10 cellular contexts compared by ENCODE assay signal in the genomic region with DNA sequence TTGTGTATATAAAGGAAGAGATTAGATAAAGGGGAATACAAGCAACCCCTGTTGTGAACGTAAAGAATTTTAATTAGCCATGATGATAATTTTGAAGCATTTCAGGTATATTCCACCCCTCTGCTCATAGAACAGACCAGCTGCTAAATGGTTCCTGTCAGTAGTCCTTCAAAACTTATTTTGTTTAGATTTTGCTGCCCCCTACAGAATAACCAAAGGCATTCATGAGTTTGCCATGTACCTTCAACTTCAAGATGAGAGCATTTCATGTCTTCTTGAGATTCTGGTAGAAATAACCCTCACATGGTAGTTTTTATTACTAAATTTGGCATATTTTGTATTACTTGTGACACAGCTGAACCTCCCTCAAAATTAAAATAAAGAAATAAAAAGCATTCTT.
DNase-seq lines count a peak whose midpoint lies in the region; ATAC-seq and TF ChIP-seq lines count a peak whose summit lies in the region.
"Had no signal": no experiment of that assay in that cellular context is flagged by ENCODE, and none has a peak within 500 bp of the region (broad histone marks: within the 10 kb centered on the region; RNA-seq: fewer than 3 reads in every experiment).

No MANE protein-coding gene starts in this region.

- H3K27ac Mint-ChIP-seq in activated T-cell treated with anti-CD3 and anti-CD28 coated beads, Interleukin-2, amount 50 U/mL, for 24 hours, result no peak overlapping the region
- H3K27ac Mint-ChIP-seq: activated naive CD4-positive, alpha-beta T cell treated with anti-CD3 and anti-CD28 coated beads, Interleukin-2, amount 50 U/mL, for 24 hours had no signal

- no peaks in the 10 kb centered on the region for H3K36me3 ChIP-seq in OCI-LY7 (ENCODE audit: insufficient read depth, low read length)
- no peaks in the 10 kb centered on the region for H3K36me3 ChIP-seq in effector memory CD4-positive, alpha-beta T cell (ENCODE audit: control insufficient read depth, insufficient read depth, low read length)

- DNase-seq in ACHN, result peak; percentile 33
- peak; percentile 17 for DNase-seq in OCI-LY7 (ENCODE audit: low spot score)
- peak in 1 of 2 donors; percentile 6 for DNase-seq in foreskin keratinocyte
- no peak for DNase-seq in effector memory CD4-positive, alpha-beta T cell
- no peak for DNase-seq in activated T-cell treated with anti-CD3 and anti-CD28 coated beads, Interleukin-2, amount 50 U/mL, for 24 hours

- H2AFZ ChIP-seq in OCI-LY7 (ENCODE audit: low read length), result no peak overlapping the region

- no peaks in the 10 kb centered on the region for H3K9me2 ChIP-seq in OCI-LY7 (ENCODE audit: insufficient read depth, low read length)

- H3K4me2 ChIP-seq in OCI-LY7 (ENCODE audit: low read length), result no peak overlapping the region

- H3K27me3 Mint-ChIP-seq in activated T-cell treated with anti-CD3 and anti-CD28 coated beads, Interleukin-2, amount 50 U/mL, for 24 hours, result no peaks in the 10 kb centered on the region
- H3K27me3 Mint-ChIP-seq: activated naive CD4-positive, alpha-beta T cell treated with anti-CD3 and anti-CD28 coated beads, Interleukin-2, amount 50 U/mL, for 24 hours had no signal

- H3K4me1 Mint-ChIP-seq in activated T-cell treated with anti-CD3 and anti-CD28 coated beads, Interleukin-2, amount 50 U/mL, for 24 hours (ENCODE audit: low read depth), result no peaks in the 10 kb centered on the region
- H3K4me1 Mint-ChIP-seq: activated naive CD4-positive, alpha-beta T cell treated with anti-CD3 and anti-CD28 coated beads, Interleukin-2, amount 50 U/mL, for 24 hours had no signal

- CTCF ChIA-PET in OCI-LY7 (lab: Charles Lee; ENCODE audit: unreplicated experiment), result no interaction called here

- POLR2A ChIA-PET in OCI-LY7 (lab: Charles Lee), result no interaction called here

- H3K4me1 ChIP-seq in OCI-LY7 (ENCODE audit: insufficient read depth, low read length, poor library complexity, severe bottlenecking) (no peaks in the 10 kb centered on the region), foreskin keratinocyte (no peaks in the 10 kb centered on the region)
- H3K4me1 ChIP-seq in effector memory CD4-positive, alpha-beta T cell (ENCODE audit: control insufficient read depth, insufficient read depth, low read length, poor library complexity, severe bottlenecking), result no peaks in the 10 kb centered on the region

- H3K4me3 ChIP-seq in OCI-LY7 (ENCODE audit: low read depth, low read length, poor library complexity, severe bottlenecking), result no peak overlapping the region
- H3K4me3 ChIP-seq in effector memory CD4-positive, alpha-beta T cell (ENCODE audit: insufficient read depth, low read depth, low read length, poor library complexity, severe bottlenecking), result no peak overlapping the region

- TF ChIP-seq CTCF in OCI-LY7 (conservative IDR thresholded peaks at IDR 0.05; ENCODE audit: low read length), result peak; percentile 60
- TF ChIP-seq CTCF in foreskin keratinocyte (conservative IDR thresholded peaks at IDR 0.05), result peak; percentile 20

- H4K20me1 ChIP-seq in OCI-LY7 (ENCODE audit: insufficient read depth, low read length), result no peaks in the 10 kb centered on the region

- BruUV-seq in OCI-LY7 (replicated peaks; lab: Mats Ljungman, UMichigan), result no TSS peak

- ATAC-seq in HG02588 (IDR thresholded peaks at IDR 0.05; ENCODE audit: unreplicated experiment), result peak; percentile 54
- ATAC-seq in foreskin keratinocyte, result no peak
- ATAC-seq in GM19324 (IDR thresholded peaks at IDR 0.05; ENCODE audit: low FRiP score, unreplicated experiment), result no peak
- ATAC-seq in HG03097 (IDR thresholded peaks at IDR 0.05; ENCODE audit: low FRiP score, unreplicated experiment), result no peak
- ATAC-seq: Right ventricle myocardium inferior had no signal

- peaks cover 4% of the 10 kb centered on the region for H3K9me3 Mint-ChIP-seq in activated T-cell treated with anti-CD3 and anti-CD28 coated beads, Interleukin-2, amount 50 U/mL, for 24 hours

- no peaks in the 10 kb centered on the region for H3K79me2 ChIP-seq in OCI-LY7 (ENCODE audit: insufficient read depth, low read depth, low read length)

- H3K27ac ChIP-seq in OCI-LY7 (ENCODE audit: low read depth, low read length, poor library complexity, severe bottlenecking) (no peak overlapping the region), foreskin keratinocyte (no peak overlapping the region)
- no peak overlapping the region for H3K27ac ChIP-seq in effector memory CD4-positive, alpha-beta T cell (ENCODE audit: insufficient read depth, low read length, poor library complexity, severe bottlenecking)

- H3K9me3 ChIP-seq in OCI-LY7 (ENCODE audit: low read length), result no peaks in the 10 kb centered on the region
- no peaks in the 10 kb centered on the region for H3K9me3 ChIP-seq in effector memory CD4-positive, alpha-beta T cell (ENCODE audit: control insufficient read depth, low read length)

- H3K27me3 ChIP-seq in foreskin keratinocyte, result no peaks in the 10 kb centered on the region
- H3K27me3 ChIP-seq in effector memory CD4-positive, alpha-beta T cell (replicated peaks; ENCODE audit: control insufficient read depth, insufficient read depth, low read length, poor library complexity, severe bottlenecking), result no peaks in the 10 kb centered on the region

- no peaks in the 10 kb centered on the region for H3K36me3 Mint-ChIP-seq in activated T-cell treated with anti-CD3 and anti-CD28 coated beads, Interleukin-2, amount 50 U/mL, for 24 hours (ENCODE audit: low read depth)
- H3K36me3 Mint-ChIP-seq: activated naive CD4-positive, alpha-beta T cell treated with anti-CD3 and anti-CD28 coated beads, Interleukin-2, amount 50 U/mL, for 24 hours had no signal

- no peak overlapping the region for H3K4me3 Mint-ChIP-seq in activated T-cell treated with anti-CD3 and anti-CD28 coated beads, Interleukin-2, amount 50 U/mL, for 24 hours
- H3K4me3 Mint-ChIP-seq: activated naive CD4-positive, alpha-beta T cell treated with anti-CD3 and anti-CD28 coated beads, Interleukin-2, amount 50 U/mL, for 24 hours had no signal

- in situ Hi-C loops in ACHN (cut with HindIII; ENCODE audit: low pct_ligation_motif_present, low pct_unique_long_range_greater_than_20kb, low sequenced_read_pairs), result no loop called here

- intact Hi-C loops in OCI-LY7 (cut with micrococcal nuclease; ENCODE audit: unreplicated experiment), result no loop called here

Comparison
In these comparisons a context has a peak if more than half of its experiments do, and no peak if none do; other contexts are left out.
1. DNase-seq: peak in ACHN (single experiment) and OCI-LY7 (single experiment); none in effector memory CD4-positive, alpha-beta T cell (0 of 3) and activated T-cell treated with anti-CD3 and anti-CD28 coated beads, Interleukin-2, amount 50 U/mL, for 24 hours (single experiment).